ENCODE assay signal across 8 cellular contexts in genomic region chr10:5889624-5890518, GRCh38. TPM values are rescaled to one million over a fixed set of nuclear protein-coding genes. Genes with fewer than 3 reads are reported as not detected.
DNase-seq lines count a peak whose midpoint lies in the region; ATAC-seq, FAIRE-seq and TF ChIP-seq lines count a peak whose summit lies in the region.

Gene ANKRD16, minus strand, starts transcription at chr10:5889893. Its CDS starts 539 bp downstream, at chr10:5889354.
Gene FBH1, plus strand, starts transcription at chr10:5890243. Its CDS starts 103 bp downstream, at chr10:5890346.

- FAIRE-seq in astrocyte (lab: Jason Lieb, UNC), result no peak

- H3K4me3 ChIP-seq in astrocyte (ENCODE audit: insufficient read depth, low read depth, low read length) (peak within 1 kb of the TSS; percentile 87), rectal smooth muscle tissue (ENCODE audit: low read length) (peak within 1 kb of the TSS; percentile 91), vagina (peak within 1 kb of the TSS; percentile 96 to 97)

- H3K9ac ChIP-seq in astrocyte (ENCODE audit: low read length) (peak within 1 kb of the TSS; percentile 92), rectal smooth muscle tissue (ENCODE audit: low read length) (peak within 1 kb of the TSS; percentile 91)

- peaks cover 39% of the 10 kb centered on the region for H3K4me1 Mint-ChIP-seq in T-helper 2 cell treated with Interferon-gamma antibody and Interleukin-4, amounts not matched to agents 5 μg/mL and 100 μg/mL, for 36 hours (ENCODE audit: low read depth)
- peaks cover 27% of the 10 kb centered on the region for H3K4me1 Mint-ChIP-seq in astrocyte (ENCODE audit: low read depth, unreplicated experiment)

- H3K27me3 ChIP-seq in astrocyte (ENCODE audit: insufficient read depth, low read length), result no peaks in the 10 kb centered on the region
- no peaks in the 10 kb centered on the region for H3K27me3 ChIP-seq in rectal smooth muscle tissue (ENCODE audit: control insufficient read depth, insufficient read depth, low read length)
- no peaks in the 10 kb centered on the region for H3K27me3 ChIP-seq in vagina

- peak within 1 kb of the TSS; percentile 78 for H3K27ac ChIP-seq in astrocyte (ENCODE audit: low read depth, low read length)
- H3K27ac ChIP-seq in rectal smooth muscle tissue (ENCODE audit: low read depth, low read length), result peak within 1 kb of the TSS; percentile 71
- H3K27ac ChIP-seq in vagina, result peak within 1 kb of the TSS; percentile 84

- peaks cover 20% of the 10 kb centered on the region for H3K36me3 Mint-ChIP-seq in T-helper 2 cell treated with Interferon-gamma antibody and Interleukin-4, amounts not matched to agents 5 μg/mL and 100 μg/mL, for 36 hours (ENCODE audit: low read depth)
- H3K36me3 Mint-ChIP-seq in astrocyte (ENCODE audit: low read depth, unreplicated experiment), result peaks cover 4% of the 10 kb centered on the region

- TF ChIP-seq POLR2A in GM18505 (IDR thresholded peaks at IDR 0.05; ENCODE audit: borderline replicate concordance, extremely low read depth, insufficient read depth, insufficient read length) (peak; percentile 87), vagina (IDR thresholded peaks at IDR 0.05) (peak in 1 of 2 donors; percentile 69)

- peaks cover 51% of the 10 kb centered on the region for H4K20me1 ChIP-seq in astrocyte (ENCODE audit: insufficient read depth, low read length)

- no peaks in the 10 kb centered on the region for H3K9me3 Mint-ChIP-seq in T-helper 2 cell treated with Interferon-gamma antibody and Interleukin-4, amounts not matched to agents 5 μg/mL and 100 μg/mL, for 36 hours
- no peaks in the 10 kb centered on the region for H3K9me3 Mint-ChIP-seq in astrocyte (ENCODE audit: unreplicated experiment)

- H3K36me3 ChIP-seq in astrocyte (ENCODE audit: insufficient read depth, low read length), result peaks cover 16% of the 10 kb centered on the region
- peaks cover 9% of the 10 kb centered on the region for H3K36me3 ChIP-seq in rectal smooth muscle tissue (ENCODE audit: control insufficient read depth, insufficient read depth, low read length)
- peaks cover 0 to 17% of the 10 kb centered on the region in 2 donors for H3K36me3 ChIP-seq in vagina

- H3K4me1 ChIP-seq in astrocyte (ENCODE audit: insufficient read depth, low read length) (peaks cover 26% of the 10 kb centered on the region), rectal smooth muscle tissue (ENCODE audit: control insufficient read depth, insufficient read depth, low read length) (peaks cover 16% of the 10 kb centered on the region), vagina (peaks cover 49% of the 10 kb centered on the region)

- peaks cover 60% of the 10 kb centered on the region for H3K79me2 ChIP-seq in astrocyte (ENCODE audit: insufficient read depth, low read length)

- peak; percentile 59 for DNase-seq in NCI-H187 treated with DMSO at 0.1 percent for 48 hours (lab: John Stamatoyannopoulos, UW)
- DNase-seq in T-helper 2 cell treated with Interferon-gamma antibody and Interleukin-4, amounts not matched to agents 5 μg/mL and 100 μg/mL, for 36 hours (ENCODE audit: low spot score), result peak; percentile 100
- peak; percentile 98 for DNase-seq in astrocyte (ENCODE audit: low read depth)
- DNase-seq in hepatic stellate cell (ENCODE audit: low spot score), result peak; percentile 97
- DNase-seq in vagina (ENCODE audit: extremely low spot score in 2 of 2), result peak in 1 of 2 donors; percentile 98

- peak within 1 kb of the TSS; percentile 98 for H2AFZ ChIP-seq in astrocyte (ENCODE audit: low read depth, low read length)

- no peaks in the 10 kb centered on the region for H3K27me3 Mint-ChIP-seq in T-helper 2 cell treated with Interferon-gamma antibody and Interleukin-4, amounts not matched to agents 5 μg/mL and 100 μg/mL, for 36 hours (ENCODE audit: low read depth)
- H3K27me3 Mint-ChIP-seq in astrocyte (ENCODE audit: low read depth, unreplicated experiment), result no peaks in the 10 kb centered on the region

- peak within 1 kb of the TSS; percentile 93 for H3K4me2 ChIP-seq in astrocyte (ENCODE audit: low read length)

- H3K4me3 Mint-ChIP-seq in T-helper 2 cell treated with Interferon-gamma antibody and Interleukin-4, amounts not matched to agents 5 μg/mL and 100 μg/mL, for 36 hours, result peak within 1 kb of the TSS; percentile 93
- peak within 1 kb of the TSS; percentile 90 for H3K4me3 Mint-ChIP-seq in astrocyte (ENCODE audit: unreplicated experiment)

- H3K9me3 ChIP-seq in astrocyte (ENCODE audit: insufficient read depth, low read depth, low read length) (no peaks in the 10 kb centered on the region), vagina (no peaks in the 10 kb centered on the region)

- no peak for TF ChIP-seq CTCF in astrocyte (IDR thresholded peaks at IDR 0.05; ENCODE audit: insufficient read depth, low read depth, low read length)
- no peak for TF ChIP-seq CTCF in vagina (IDR thresholded peaks at IDR 0.05)

- intact Hi-C loops in vagina (cut with DNase I), result loop anchor here (10.0 kb wide), 1 partner anchor 225 kb away; the partner anchor contains the start of gene ASB13

- ATAC-seq in GM18505 (IDR thresholded peaks at IDR 0.05; ENCODE audit: unreplicated experiment), result peak; percentile 82
- peak; percentile 85 for ATAC-seq in HG02970 (IDR thresholded peaks at IDR 0.05; ENCODE audit: low FRiP score, unreplicated experiment)

- H3K27ac Mint-ChIP-seq in T-helper 2 cell treated with Interferon-gamma antibody and Interleukin-4, amounts not matched to agents 5 μg/mL and 100 μg/mL, for 36 hours, result peak within 1 kb of the TSS; percentile 83
- peak within 1 kb of the TSS; percentile 78 for H3K27ac Mint-ChIP-seq in astrocyte (ENCODE audit: unreplicated experiment)

RNA-seq across cellular contexts. Expression of gene ANKRD16, which starts in this region (rescaled TPM):
- total RNA-seq in astrocyte, result 4.9 TPM in 2 replicates
- 17.7 TPM for total RNA-seq in vagina

RNA-seq across cellular contexts. Expression of gene FBH1, which starts in this region (rescaled TPM):
- total RNA-seq in astrocyte (71.5 and 73.3 TPM in 2 replicates), vagina (108 TPM)
